25 cellular contexts compared by ENCODE assay signal in the genomic region with DNA sequence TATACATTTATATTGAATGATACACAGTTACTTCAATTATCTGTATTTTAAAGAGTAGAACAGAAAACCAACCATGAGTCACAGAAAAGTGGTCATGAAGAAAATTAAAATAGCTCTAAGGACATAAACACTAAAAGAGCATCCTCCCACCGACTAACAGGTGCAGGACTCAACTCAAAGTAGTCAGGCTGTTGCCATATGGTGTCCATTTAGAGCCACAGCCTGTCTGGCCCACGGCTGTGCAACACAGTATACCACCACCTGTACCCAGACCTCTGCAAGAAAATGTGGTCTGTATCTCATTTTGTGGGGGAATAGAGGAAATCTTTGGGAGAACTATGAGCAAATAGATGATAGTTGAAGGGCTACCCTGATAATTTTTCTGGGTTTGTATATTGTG.
"Had no signal": no experiment of that assay in that cellular context is flagged by ENCODE, and none has a peak within 500 bp of the region (broad histone marks: within the 10 kb centered on the region; RNA-seq: fewer than 3 reads in every experiment).

No MANE protein-coding gene starts in this region.

- H3K4me1 ChIP-seq: esophagus muscularis mucosa, foreskin keratinocyte, gastroesophageal sphincter, heart right ventricle, left lung, prostate gland, right atrium auricular region, sigmoid colon, spleen, testis, tibial artery had no signal

- H3K9me3 ChIP-seq: esophagus muscularis mucosa, gastroesophageal sphincter, left lung, prostate gland, right atrium auricular region, sigmoid colon, spleen, testis, tibial artery had no signal

- H3K4me3 ChIP-seq: coronary artery, esophagus muscularis mucosa, gastroesophageal sphincter, heart right ventricle, left lung, prostate gland, right atrium auricular region, sigmoid colon, skin epidermis, spleen, testis, tibial artery had no signal

- H3K27me3 ChIP-seq: esophagus muscularis mucosa, foreskin keratinocyte, gastroesophageal sphincter, heart right ventricle, left lung, right atrium auricular region, sigmoid colon, spleen, testis, tibial artery had no signal

- ATAC-seq: foreskin keratinocyte; gastroesophageal sphincter; heart right ventricle; left cardiac atrium; left lung; naive thymus-derived CD8-positive, alpha-beta T cell; stimulated activated memory B cell treated with anti-CD40 and anti-IgM and Interleukin-4, amounts not matched to agents 10 μg/mL and 1 μg/mL and 100 μg/mL, for 72 hours; stimulated activated naive CD8-positive, alpha-beta T cell treated with anti-CD3 and anti-CD28 coated beads, Interleukin-15, Interleukin-2, amounts not matched to agents 100 U/mL and 50 U/mL, for 24 hours had no signal

- H3K27ac ChIP-seq: coronary artery, esophagus muscularis mucosa, foreskin keratinocyte, gastroesophageal sphincter, heart right ventricle, left lung, prostate gland, right atrium auricular region, sigmoid colon, skin epidermis, spleen, testis, tibial artery had no signal

- DNase-seq: dermis blood vessel endothelial cell; effector memory CD4-positive, alpha-beta T cell; foreskin keratinocyte; heart right ventricle; hippocampal formation; left cardiac atrium; left lung; mesendoderm; midbrain; naive thymus-derived CD8-positive, alpha-beta T cell; nephron progenitor cell; nucleus accumbens; sigmoid colon; spleen; stimulated activated CD4-positive, alpha-beta T cell treated with anti-CD3 and anti-CD28 coated beads, Interleukin-4, amount 100 ng/mL, for 4 hours; stimulated activated naive CD8-positive, alpha-beta T cell treated with anti-CD3 and anti-CD28 coated beads, Interleukin-15, Interleukin-2, amounts not matched to agents 100 U/mL and 50 U/mL, for 24 hours; testis; tibial artery had no signal

- H3K36me3 ChIP-seq: esophagus muscularis mucosa, gastroesophageal sphincter, heart right ventricle, left lung, prostate gland, right atrium auricular region, sigmoid colon, spleen, tibial artery had no signal
